In the genomic region with DNA sequence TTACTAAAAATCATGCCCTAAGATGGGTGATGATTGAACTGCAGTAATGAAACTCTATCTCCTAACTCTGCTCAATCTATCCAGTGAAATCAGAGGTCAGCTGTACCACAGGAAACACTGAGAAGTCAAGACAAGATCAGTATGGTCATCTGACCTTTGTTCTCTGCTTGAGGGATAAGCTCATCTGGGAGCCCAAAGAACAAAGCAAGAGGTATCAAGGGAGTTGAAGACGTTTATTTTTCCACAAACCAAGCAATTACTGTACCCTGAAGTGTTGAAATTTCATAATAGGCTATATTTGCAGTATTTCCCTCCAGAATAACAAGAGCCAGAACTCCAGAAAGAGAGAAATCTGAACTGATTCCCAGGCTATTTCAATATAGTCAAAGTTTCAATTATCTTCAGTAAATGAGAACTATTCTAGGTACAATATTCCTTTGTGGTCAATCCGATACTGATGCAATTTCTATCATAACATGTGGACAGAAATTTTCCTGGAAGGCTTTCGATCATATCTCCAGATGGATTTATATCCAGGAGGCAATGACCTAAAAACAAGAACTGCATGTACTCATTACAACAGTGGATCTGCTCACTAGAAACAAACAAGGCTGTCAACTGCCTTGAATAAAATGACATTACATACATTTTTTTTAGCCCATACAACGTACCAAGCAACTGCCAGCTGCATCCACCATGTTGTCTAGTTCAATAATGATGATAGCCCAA, we compare ENCODE assay signal across 26 cellular contexts.
A peak's percentile ranks its signal among the peaks of the same experiment; 100 is the strongest.
DNase-seq lines count a peak whose midpoint lies in the region; ATAC-seq and TF ChIP-seq lines count a peak whose summit lies in the region.
"Had no signal": no experiment of that assay in that cellular context is flagged by ENCODE, and none has a peak within 500 bp of the region (broad histone marks: within the 10 kb centered on the region; RNA-seq: fewer than 3 reads in every experiment).

No MANE protein-coding gene starts in this region.

- no peaks in the 10 kb centered on the region for H3K36me3 ChIP-seq in suprapubic skin

- no peak for TF ChIP-seq CTCF in suprapubic skin (IDR thresholded peaks at IDR 0.05)

- H3K4me3 ChIP-seq in suprapubic skin: no peak overlapping the region
- H3K4me3 ChIP-seq: A549, SK-N-MC had no signal

- no peak for TF ChIP-seq EP300 in suprapubic skin (IDR thresholded peaks at IDR 0.05)

- H3K27ac ChIP-seq in suprapubic skin: peak overlapping the region; percentile 46
- H3K27ac ChIP-seq: A549, C4-2B, RWPE1, SK-N-MC had no signal

- peaks cover 25% of the 10 kb centered on the region for H3K4me1 ChIP-seq in suprapubic skin

- no peaks in the 10 kb centered on the region for H3K9me3 ChIP-seq in suprapubic skin
- H3K9me3 ChIP-seq: A549 had no signal

- intact Hi-C loops in left ventricle myocardium superior (cut with micrococcal nuclease): no loop called here

- in situ Hi-C loops in G401 (cut with HindIII; ENCODE audit: low sequenced_read_pairs): no loop called here

- peak; percentile 49 for DNase-seq in G401 (ENCODE audit: low spot score)
- DNase-seq in cerebellar cortex (ENCODE audit: low spot score): peak; percentile 47
- no peak for DNase-seq in left ventricle myocardium superior
- DNase-seq in suprapubic skin (ENCODE audit: low spot score in 2 of 2): no peak
- no peak for DNase-seq in GM19238 (ENCODE audit: insufficient read length, low spot score)
- DNase-seq in DMS79 (lab: John Stamatoyannopoulos, UW): no peak
- no peak for DNase-seq in activated CD4-positive, CD25-positive, alpha-beta regulatory T cell (lab: John Stamatoyannopoulos, UW)
- no peak for DNase-seq in mucosa of gallbladder (ENCODE audit: low spot score)
- DNase-seq: AML-193; CD8-positive, alpha-beta T cell; DMS 273 treated with DMSO at 0.1 percent for 48 hours; DMS79 treated with DMSO at 0.1 percent for 48 hours; HCEC 1CT; IMR-90; KG1; MM.1S; NCI-H1694; NCI-H2081; NCI-H2227 treated with DMSO at 0.1 percent for 48 hours; NCI-H510A; NCI-H69; SIG-M5 had no signal

- ATAC-seq in left ventricle myocardium superior: peak; percentile 76
- ATAC-seq: A549; CD8-positive, alpha-beta T cell had no signal

- no peak for TF ChIP-seq POLR2A in suprapubic skin (IDR thresholded peaks at IDR 0.05)

- WGBS in suprapubic skin: 73% methylated on average over 4 of the region's 4 CpGs

- H3K27me3 ChIP-seq in suprapubic skin: no peaks in the 10 kb centered on the region

Comparison
In these comparisons a context has a peak if more than half of its experiments do, and no peak if none do; other contexts are left out.
1. DNase-seq: peak in G401 (single experiment) and cerebellar cortex (single experiment); none in left ventricle myocardium superior (single experiment), suprapubic skin (0 of 2), GM19238 (single experiment), DMS79 (single experiment), activated CD4-positive, CD25-positive, alpha-beta regulatory T cell (0 of 4) and mucosa of gallbladder (single experiment).